In genomic region chr3:158495503-158495902, GRCh38 we compare ENCODE assay signal across 32 cellular contexts.
"Had no signal": no experiment of that assay in that cellular context is flagged by ENCODE, and none has a peak within 500 bp of the region (broad histone marks: within the 10 kb centered on the region; RNA-seq: fewer than 3 reads in every experiment).

No MANE protein-coding gene starts in this region.

- H3K4me1 ChIP-seq: adrenal gland, body of pancreas, breast epithelium had no signal

- H3K36me3 ChIP-seq: adrenal gland, brain microvascular endothelial cell, breast epithelium had no signal

- H3K9me3 ChIP-seq: adrenal gland, body of pancreas had no signal

- DNase-seq: activated B cell treated with CpG ODN at 0.5 μM for 24 hours; activated CD4-positive, alpha-beta memory T cell treated with anti-CD3 and anti-CD28 coated beads for 36 hours; activated CD4-positive, alpha-beta T cell treated with anti-CD3 and anti-CD28 coated beads for 4 hours; activated CD4-positive, alpha-beta T cell treated with anti-CD3 and anti-CD28 coated beads, Interleukin-2, amount 10 ng/mL, durations not matched to agents 24 days and 14 days; activated CD4-positive, alpha-beta T cell treated with anti-CD3 and anti-CD28 coated beads, Interleukin-2, amount 50 U/mL, for 1 hour; activated CD4-positive, alpha-beta T cell treated with anti-CD3 and anti-CD28 coated beads, Interleukin-2, amount 50 U/mL, for 4 hours; activated CD4-positive, CD25-positive, alpha-beta regulatory T cell treated with anti-CD3 and anti-CD28 coated beads, Interleukin-2, amount 50 U/mL, for 72 hours; activated CD8-positive, alpha-beta memory T cell treated with anti-CD3 and anti-CD28 coated beads, Interleukin-2, amount 50 U/mL, for 4 hours; activated CD8-positive, alpha-beta T cell treated with anti-CD3 and anti-CD28 coated beads for 36 hours; activated effector memory CD4-positive, alpha-beta T cell treated with anti-CD3 and anti-CD28 coated beads, Interleukin-2, amount 50 U/mL, for 16 hours; activated gamma-delta T cell treated with Interleukin-2 at 50 U/mL for 16 hours; activated naive CD4-positive, alpha-beta T cell; activated naive CD4-positive, alpha-beta T cell treated with anti-CD3 and anti-CD28 coated beads for 36 hours; activated naive CD4-positive, alpha-beta T cell treated with anti-CD3 and anti-CD28 coated beads, Interleukin-2, amount 50 U/mL, for 16 hours; activated naive CD8-positive, alpha-beta T cell treated with anti-CD3 and anti-CD28 coated beads for 36 hours; activated T-cell treated with anti-CD3 and anti-CD28 coated beads for 4 hours; activated T-cell treated with anti-CD3 and anti-CD28 coated beads, Interleukin-2, amount 50 U/mL, for 1 hour; activated T-cell treated with anti-CD3 and anti-CD28 coated beads, Interleukin-2, amount 50 U/mL, for 4 hours; activated T-cell treated with anti-CD3 and anti-CD28 coated beads, Interleukin-2, amount 50 U/mL, for 72 hours; adrenal gland; amniotic stem cell; aorta; body of pancreas; brain microvascular endothelial cell; central memory CD4-positive, alpha-beta T cell; T-helper 1 cell; T-helper 2 cell; T-helper 9 cell had no signal

- H3K27ac ChIP-seq: adrenal gland, body of pancreas, brain microvascular endothelial cell, breast epithelium, VCaP had no signal

- ATAC-seq: activated CD8-positive, alpha-beta T cell treated with anti-CD3 and anti-CD28 coated beads for 36 hours; activated naive CD4-positive, alpha-beta T cell treated with anti-CD3 and anti-CD28 coated beads, Interleukin-2, amount 50 U/mL, for 72 hours; activated T-cell treated with anti-CD3 and anti-CD28 coated beads, Interleukin-2, amount 50 U/mL, for 4 hours; activated T-cell treated with anti-CD3 and anti-CD28 coated beads, Interleukin-2, amount 50 U/mL, for 72 hours; activated T-helper 17 cell treated with anti-CD3 and anti-CD28 coated beads, Interleukin-2, amount 50 U/mL, for 72 hours; body of pancreas had no signal

- H3K4me3 ChIP-seq: adrenal gland, body of pancreas, breast epithelium had no signal

- H3K27me3 ChIP-seq: adrenal gland, body of pancreas, brain microvascular endothelial cell, breast epithelium had no signal
